1 cellular context compared by ENCODE assay signal in the genomic region with DNA sequence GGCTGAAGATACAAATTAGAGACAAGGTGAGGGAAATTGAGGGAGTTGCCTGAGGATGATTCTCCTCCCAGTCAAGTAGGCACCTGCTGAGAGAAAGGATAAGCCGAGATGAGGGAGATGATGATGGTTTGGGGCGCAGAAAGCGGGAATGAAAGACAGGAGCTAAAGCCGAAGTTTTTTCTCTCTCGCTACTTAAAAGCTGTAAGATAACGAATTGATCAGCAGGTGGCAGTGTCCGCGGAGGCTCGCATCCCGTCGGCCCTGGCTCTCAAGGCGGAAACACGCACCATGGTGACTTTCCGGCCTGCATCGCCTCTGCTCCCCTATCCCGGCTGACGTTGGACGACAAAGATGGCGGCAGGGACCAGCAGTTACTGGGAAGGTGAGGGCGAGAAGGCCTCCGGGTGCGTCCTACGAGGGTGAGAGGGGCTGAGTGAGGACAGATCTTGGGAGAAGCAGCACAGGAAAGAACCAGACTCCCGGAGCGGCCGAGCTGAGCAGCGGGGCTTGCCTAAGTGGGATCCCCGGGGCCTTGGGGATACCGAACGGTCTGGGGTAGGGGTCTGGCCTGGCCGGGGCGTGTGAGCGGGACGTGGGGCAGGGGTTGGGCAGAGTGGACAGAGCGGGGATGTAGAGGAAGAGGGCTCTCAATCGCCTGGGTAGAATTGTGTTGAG.
TF ChIP-seq lines count a peak whose summit lies in the region.

A gene (plus strand): TSS at position 326 of the 675 bp plus-strand sequence. CDS start 26 bp downstream, at position 352.

TF ChIP-seq in K562, 482 proteins besides CTCF, POLR2A, EP300 and RAD21 (continued from another document and continues in another):
- TF ChIP-seq, protein P1, sequence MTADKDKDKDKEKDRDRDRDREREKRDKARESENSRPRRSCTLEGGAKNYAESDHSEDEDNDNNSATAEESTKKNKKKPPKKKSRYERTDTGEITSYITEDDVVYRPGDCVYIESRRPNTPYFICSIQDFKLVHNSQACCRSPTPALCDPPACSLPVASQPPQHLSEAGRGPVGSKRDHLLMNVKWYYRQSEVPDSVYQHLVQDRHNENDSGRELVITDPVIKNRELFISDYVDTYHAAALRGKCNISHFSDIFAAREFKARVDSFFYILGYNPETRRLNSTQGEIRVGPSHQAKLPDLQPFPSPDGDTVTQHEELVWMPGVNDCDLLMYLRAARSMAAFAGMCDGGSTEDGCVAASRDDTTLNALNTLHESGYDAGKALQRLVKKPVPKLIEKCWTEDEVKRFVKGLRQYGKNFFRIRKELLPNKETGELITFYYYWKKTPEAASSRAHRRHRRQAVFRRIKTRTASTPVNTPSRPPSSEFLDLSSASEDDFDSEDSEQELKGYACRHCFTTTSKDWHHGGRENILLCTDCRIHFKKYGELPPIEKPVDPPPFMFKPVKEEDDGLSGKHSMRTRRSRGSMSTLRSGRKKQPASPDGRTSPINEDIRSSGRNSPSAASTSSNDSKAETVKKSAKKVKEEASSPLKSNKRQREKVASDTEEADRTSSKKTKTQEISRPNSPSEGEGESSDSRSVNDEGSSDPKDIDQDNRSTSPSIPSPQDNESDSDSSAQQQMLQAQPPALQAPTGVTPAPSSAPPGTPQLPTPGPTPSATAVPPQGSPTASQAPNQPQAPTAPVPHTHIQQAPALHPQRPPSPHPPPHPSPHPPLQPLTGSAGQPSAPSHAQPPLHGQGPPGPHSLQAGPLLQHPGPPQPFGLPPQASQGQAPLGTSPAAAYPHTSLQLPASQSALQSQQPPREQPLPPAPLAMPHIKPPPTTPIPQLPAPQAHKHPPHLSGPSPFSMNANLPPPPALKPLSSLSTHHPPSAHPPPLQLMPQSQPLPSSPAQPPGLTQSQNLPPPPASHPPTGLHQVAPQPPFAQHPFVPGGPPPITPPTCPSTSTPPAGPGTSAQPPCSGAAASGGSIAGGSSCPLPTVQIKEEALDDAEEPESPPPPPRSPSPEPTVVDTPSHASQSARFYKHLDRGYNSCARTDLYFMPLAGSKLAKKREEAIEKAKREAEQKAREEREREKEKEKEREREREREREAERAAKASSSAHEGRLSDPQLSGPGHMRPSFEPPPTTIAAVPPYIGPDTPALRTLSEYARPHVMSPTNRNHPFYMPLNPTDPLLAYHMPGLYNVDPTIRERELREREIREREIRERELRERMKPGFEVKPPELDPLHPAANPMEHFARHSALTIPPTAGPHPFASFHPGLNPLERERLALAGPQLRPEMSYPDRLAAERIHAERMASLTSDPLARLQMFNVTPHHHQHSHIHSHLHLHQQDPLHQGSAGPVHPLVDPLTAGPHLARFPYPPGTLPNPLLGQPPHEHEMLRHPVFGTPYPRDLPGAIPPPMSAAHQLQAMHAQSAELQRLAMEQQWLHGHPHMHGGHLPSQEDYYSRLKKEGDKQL (CRISPR knock-in tag; IDR thresholded peaks at IDR 0.05; ENCODE audit: borderline replicate concordance), result no peak
- TF ChIP-seq KDM4B (IDR thresholded peaks at IDR 0.05; ENCODE audit: borderline replicate concordance in 2 of 2, low read depth in 1 of 2) (peak in 1 of 2 experiments; percentile 90; a peak in 2 of 4 replicates), ZNF23 (CRISPR knock-in tag; IDR thresholded peaks at IDR 0.05) (no peak), SREBF2 (CRISPR knock-in tag; IDR thresholded peaks at IDR 0.05) (no peak), ZNF445 (CRISPR knock-in tag; IDR thresholded peaks at IDR 0.05; ENCODE audit: low read depth) (no peak), ZNF77 (CRISPR knock-in tag; IDR thresholded peaks at IDR 0.05) (no peak), LARP7 (IDR thresholded peaks at IDR 0.05) (peak; percentile 85), SMAD3 (CRISPR knock-in tag; conservative IDR thresholded peaks at IDR 0.05) (no peak), CTBP1 (IDR thresholded peaks at IDR 0.05; ENCODE audit: borderline replicate concordance) (peak; percentile 90; the same call in 1 of the 2 replicates), TARDBP (IDR thresholded peaks at IDR 0.05) (no peak), TCF7L2 (IDR thresholded peaks at IDR 0.05; ENCODE audit: low read depth, low read length) (no peak), ZNF57 (CRISPR knock-in tag; IDR thresholded peaks at IDR 0.05) (no peak), MCM3 (IDR thresholded peaks at IDR 0.05) (no peak), MED1 (CRISPR knock-in tag; IDR thresholded peaks at IDR 0.05; ENCODE audit: borderline replicate concordance) (no peak), SAP30 (IDR thresholded peaks at IDR 0.05; ENCODE audit: borderline replicate concordance, insufficient read depth, low read depth, low read length, poor library complexity, severe bottlenecking) (no peak), ZFP36 (IDR thresholded peaks at IDR 0.05; ENCODE audit: low read depth, low read length, partially characterized antibody) (peak; percentile 13), GTF2A2 (tag; IDR thresholded peaks at IDR 0.05) (no peak), THRAP3 (IDR thresholded peaks at IDR 0.05; ENCODE audit: borderline replicate concordance) (no peak), NCOR1 (IDR thresholded peaks at IDR 0.05) (no peak; the same call in 1 of the 2 replicates), ZNF143 (CRISPR knock-in tag; IDR thresholded peaks at IDR 0.05) (peak; percentile 67), HOXB6 (CRISPR knock-in tag; IDR thresholded peaks at IDR 0.05; ENCODE audit: borderline replicate concordance) (no peak), FOXJ2 (tag; IDR thresholded peaks at IDR 0.05) (no peak), ZNF146 (CRISPR knock-in tag; IDR thresholded peaks at IDR 0.05; ENCODE audit: unreplicated experiment) (no peak), ZKSCAN8 (CRISPR knock-in tag; IDR thresholded peaks at IDR 0.05) (no peak), TBL1XR1 (IDR thresholded peaks at IDR 0.05; ENCODE audit: low read length in 2 of 2) (peak in 1 of 2 experiments; percentile 16; a peak in 1 of 4 replicates), ZNF717 (CRISPR knock-in tag; IDR thresholded peaks at IDR 0.05) (no peak), HNRNPLL (IDR thresholded peaks at IDR 0.05; ENCODE audit: low read depth, low read length, poor library complexity, severe bottlenecking) (peak; percentile 50)
- TF ChIP-seq, protein P2, sequence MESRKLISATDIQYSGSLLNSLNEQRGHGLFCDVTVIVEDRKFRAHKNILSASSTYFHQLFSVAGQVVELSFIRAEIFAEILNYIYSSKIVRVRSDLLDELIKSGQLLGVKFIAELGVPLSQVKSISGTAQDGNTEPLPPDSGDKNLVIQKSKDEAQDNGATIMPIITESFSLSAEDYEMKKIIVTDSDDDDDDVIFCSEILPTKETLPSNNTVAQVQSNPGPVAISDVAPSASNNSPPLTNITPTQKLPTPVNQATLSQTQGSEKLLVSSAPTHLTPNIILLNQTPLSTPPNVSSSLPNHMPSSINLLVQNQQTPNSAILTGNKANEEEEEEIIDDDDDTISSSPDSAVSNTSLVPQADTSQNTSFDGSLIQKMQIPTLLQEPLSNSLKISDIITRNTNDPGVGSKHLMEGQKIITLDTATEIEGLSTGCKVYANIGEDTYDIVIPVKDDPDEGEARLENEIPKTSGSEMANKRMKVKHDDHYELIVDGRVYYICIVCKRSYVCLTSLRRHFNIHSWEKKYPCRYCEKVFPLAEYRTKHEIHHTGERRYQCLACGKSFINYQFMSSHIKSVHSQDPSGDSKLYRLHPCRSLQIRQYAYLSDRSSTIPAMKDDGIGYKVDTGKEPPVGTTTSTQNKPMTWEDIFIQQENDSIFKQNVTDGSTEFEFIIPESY (CRISPR knock-in tag; IDR thresholded peaks at IDR 0.05), result peak; percentile 65
- TF ChIP-seq, protein P3, sequence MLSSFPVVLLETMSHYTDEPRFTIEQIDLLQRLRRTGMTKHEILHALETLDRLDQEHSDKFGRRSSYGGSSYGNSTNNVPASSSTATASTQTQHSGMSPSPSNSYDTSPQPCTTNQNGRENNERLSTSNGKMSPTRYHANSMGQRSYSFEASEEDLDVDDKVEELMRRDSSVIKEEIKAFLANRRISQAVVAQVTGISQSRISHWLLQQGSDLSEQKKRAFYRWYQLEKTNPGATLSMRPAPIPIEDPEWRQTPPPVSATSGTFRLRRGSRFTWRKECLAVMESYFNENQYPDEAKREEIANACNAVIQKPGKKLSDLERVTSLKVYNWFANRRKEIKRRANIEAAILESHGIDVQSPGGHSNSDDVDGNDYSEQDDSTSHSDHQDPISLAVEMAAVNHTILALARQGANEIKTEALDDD (IDR thresholded peaks at IDR 0.05), result no peak
- TF ChIP-seq, protein P4, sequence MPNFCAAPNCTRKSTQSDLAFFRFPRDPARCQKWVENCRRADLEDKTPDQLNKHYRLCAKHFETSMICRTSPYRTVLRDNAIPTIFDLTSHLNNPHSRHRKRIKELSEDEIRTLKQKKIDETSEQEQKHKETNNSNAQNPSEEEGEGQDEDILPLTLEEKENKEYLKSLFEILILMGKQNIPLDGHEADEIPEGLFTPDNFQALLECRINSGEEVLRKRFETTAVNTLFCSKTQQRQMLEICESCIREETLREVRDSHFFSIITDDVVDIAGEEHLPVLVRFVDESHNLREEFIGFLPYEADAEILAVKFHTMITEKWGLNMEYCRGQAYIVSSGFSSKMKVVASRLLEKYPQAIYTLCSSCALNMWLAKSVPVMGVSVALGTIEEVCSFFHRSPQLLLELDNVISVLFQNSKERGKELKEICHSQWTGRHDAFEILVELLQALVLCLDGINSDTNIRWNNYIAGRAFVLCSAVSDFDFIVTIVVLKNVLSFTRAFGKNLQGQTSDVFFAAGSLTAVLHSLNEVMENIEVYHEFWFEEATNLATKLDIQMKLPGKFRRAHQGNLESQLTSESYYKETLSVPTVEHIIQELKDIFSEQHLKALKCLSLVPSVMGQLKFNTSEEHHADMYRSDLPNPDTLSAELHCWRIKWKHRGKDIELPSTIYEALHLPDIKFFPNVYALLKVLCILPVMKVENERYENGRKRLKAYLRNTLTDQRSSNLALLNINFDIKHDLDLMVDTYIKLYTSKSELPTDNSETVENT (CRISPR knock-in tag; IDR thresholded peaks at IDR 0.05), result peak; percentile 65; the same call in 1 of the 2 replicates
- TF ChIP-seq, protein P5, sequence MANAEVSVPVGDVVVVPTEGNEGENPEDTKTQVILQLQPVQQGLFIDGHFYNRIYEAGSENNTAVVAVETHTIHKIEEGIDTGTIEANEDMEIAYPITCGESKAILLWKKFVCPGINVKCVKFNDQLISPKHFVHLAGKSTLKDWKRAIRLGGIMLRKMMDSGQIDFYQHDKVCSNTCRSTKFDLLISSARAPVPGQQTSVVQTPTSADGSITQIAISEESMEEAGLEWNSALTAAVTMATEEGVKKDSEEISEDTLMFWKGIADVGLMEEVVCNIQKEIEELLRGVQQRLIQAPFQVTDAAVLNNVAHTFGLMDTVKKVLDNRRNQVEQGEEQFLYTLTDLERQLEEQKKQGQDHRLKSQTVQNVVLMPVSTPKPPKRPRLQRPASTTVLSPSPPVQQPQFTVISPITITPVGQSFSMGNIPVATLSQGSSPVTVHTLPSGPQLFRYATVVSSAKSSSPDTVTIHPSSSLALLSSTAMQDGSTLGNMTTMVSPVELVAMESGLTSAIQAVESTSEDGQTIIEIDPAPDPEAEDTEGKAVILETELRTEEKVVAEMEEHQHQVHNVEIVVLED (CRISPR knock-in tag; IDR thresholded peaks at IDR 0.05), result no peak
- TF ChIP-seq, protein P6, sequence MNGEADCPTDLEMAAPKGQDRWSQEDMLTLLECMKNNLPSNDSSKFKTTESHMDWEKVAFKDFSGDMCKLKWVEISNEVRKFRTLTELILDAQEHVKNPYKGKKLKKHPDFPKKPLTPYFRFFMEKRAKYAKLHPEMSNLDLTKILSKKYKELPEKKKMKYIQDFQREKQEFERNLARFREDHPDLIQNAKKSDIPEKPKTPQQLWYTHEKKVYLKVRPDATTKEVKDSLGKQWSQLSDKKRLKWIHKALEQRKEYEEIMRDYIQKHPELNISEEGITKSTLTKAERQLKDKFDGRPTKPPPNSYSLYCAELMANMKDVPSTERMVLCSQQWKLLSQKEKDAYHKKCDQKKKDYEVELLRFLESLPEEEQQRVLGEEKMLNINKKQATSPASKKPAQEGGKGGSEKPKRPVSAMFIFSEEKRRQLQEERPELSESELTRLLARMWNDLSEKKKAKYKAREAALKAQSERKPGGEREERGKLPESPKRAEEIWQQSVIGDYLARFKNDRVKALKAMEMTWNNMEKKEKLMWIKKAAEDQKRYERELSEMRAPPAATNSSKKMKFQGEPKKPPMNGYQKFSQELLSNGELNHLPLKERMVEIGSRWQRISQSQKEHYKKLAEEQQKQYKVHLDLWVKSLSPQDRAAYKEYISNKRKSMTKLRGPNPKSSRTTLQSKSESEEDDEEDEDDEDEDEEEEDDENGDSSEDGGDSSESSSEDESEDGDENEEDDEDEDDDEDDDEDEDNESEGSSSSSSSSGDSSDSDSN (IDR thresholded peaks at IDR 0.05; ENCODE audit: borderline replicate concordance in 1 of 2, low read depth in 2 of 2, low read length in 2 of 2), result peak in 1 of 2 experiments; percentile 60; a peak in 1 of 4 replicates
- TF ChIP-seq, protein P7, sequence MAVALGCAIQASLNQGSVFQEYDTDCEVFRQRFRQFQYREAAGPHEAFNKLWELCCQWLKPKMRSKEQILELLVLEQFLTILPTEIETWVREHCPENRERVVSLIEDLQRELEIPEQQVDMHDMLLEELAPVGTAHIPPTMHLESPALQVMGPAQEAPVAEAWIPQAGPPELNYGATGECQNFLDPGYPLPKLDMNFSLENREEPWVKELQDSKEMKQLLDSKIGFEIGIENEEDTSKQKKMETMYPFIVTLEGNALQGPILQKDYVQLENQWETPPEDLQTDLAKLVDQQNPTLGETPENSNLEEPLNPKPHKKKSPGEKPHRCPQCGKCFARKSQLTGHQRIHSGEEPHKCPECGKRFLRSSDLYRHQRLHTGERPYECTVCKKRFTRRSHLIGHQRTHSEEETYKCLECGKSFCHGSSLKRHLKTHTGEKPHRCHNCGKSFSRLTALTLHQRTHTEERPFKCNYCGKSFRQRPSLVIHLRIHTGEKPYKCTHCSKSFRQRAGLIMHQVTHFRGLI (CRISPR knock-in tag; IDR thresholded peaks at IDR 0.05), result no peak
- TF ChIP-seq, protein P8, sequence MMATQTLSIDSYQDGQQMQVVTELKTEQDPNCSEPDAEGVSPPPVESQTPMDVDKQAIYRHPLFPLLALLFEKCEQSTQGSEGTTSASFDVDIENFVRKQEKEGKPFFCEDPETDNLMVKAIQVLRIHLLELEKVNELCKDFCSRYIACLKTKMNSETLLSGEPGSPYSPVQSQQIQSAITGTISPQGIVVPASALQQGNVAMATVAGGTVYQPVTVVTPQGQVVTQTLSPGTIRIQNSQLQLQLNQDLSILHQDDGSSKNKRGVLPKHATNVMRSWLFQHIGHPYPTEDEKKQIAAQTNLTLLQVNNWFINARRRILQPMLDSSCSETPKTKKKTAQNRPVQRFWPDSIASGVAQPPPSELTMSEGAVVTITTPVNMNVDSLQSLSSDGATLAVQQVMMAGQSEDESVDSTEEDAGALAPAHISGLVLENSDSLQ (IDR thresholded peaks at IDR 0.05), result peak; percentile 5; the same call in 1 of the 2 replicates
- TF ChIP-seq, protein P9, sequence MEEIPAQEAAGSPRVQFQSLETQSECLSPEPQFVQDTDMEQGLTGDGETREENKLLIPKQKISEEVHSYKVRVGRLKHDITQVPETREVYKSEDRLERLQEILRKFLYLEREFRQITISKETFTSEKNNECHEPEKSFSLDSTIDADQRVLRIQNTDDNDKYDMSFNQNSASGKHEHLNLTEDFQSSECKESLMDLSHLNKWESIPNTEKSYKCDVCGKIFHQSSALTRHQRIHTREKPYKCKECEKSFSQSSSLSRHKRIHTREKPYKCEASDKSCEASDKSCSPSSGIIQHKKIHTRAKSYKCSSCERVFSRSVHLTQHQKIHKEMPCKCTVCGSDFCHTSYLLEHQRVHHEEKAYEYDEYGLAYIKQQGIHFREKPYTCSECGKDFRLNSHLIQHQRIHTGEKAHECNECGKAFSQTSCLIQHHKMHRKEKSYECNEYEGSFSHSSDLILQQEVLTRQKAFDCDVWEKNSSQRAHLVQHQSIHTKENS (CRISPR knock-in tag; IDR thresholded peaks at IDR 0.05), result no peak
